8 cellular contexts compared by ENCODE assay signal in the genomic region with DNA sequence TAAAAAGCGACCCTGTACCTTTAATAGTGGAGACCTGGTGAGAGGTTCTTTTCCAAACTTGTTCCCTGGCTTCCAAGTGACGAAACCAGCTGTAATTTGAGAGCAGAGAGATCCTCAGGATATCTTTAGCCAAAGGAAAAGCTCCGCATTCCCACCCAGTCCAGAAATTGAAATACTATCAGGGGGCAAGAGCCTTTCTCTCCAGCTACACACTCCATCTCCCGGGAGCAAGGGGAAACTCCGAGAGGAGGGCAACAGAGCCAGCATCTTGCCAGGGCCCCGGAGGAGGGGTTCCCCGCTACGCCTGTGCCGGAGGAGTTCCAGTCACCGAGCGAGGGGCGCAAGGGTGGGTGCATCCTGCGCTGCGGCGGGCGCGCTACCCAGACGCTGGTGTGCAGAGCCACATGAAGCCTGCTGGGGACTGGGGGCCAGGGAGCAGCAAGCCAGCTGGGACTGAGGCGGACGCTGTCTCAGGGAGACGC. TPM values are rescaled to one million over a fixed set of nuclear protein-coding genes. Genes with fewer than 3 reads are reported as not detected.
DNase-seq lines count a peak whose midpoint lies in the region; ATAC-seq lines count a peak whose summit lies in the region.

Gene FIBIN (plus strand): TSS at position 148 of the 482 bp plus-strand sequence. CDS start 415 bp downstream, outside the sequence.

- ATAC-seq in left cardiac atrium = peak; percentile 61 to 72

- no peaks in the 10 kb centered on the region for H3K36me3 Mint-ChIP-seq in activated CD4-positive, alpha-beta memory T cell treated with anti-CD3 and anti-CD28 coated beads, Interleukin-2, amount 10 ng/mL, durations not matched to agents 7 days and 5 days (ENCODE audit: low read depth)

- POLR2A ChIA-PET in activated CD4-positive, alpha-beta memory T cell treated with anti-CD3 and anti-CD28 coated beads, Interleukin-2, amount 10 ng/mL, durations not matched to agents 7 days and 5 days (lab: Charles Lee) = no interaction called here

- DNase-seq in D341Med (ENCODE audit: low spot score) (peak; percentile 19), anterior cingulate cortex (lab: John Stamatoyannopoulos, UW) (peak in 35 of 58 donors; percentile 3 to 60 (median 19)), left cardiac atrium (peak; percentile 31), posterior vena cava (ENCODE audit: low spot score) (peak; percentile 78), middle frontal gyrus (ENCODE audit: extremely low spot score, low spot score) (no peak), DMS79 (lab: John Stamatoyannopoulos, UW) (no peak)
- DNase-seq in activated CD4-positive, alpha-beta memory T cell treated with anti-CD3 and anti-CD28 coated beads, Interleukin-2, amount 10 ng/mL, durations not matched to agents 7 days and 5 days = no peak
- DNase-seq in NK-92 treated with Interleukin-12 subunit alpha and Interleukin-12 subunit beta, amount 100 ng/mL, for 24 hours (lab: John Stamatoyannopoulos, UW) = no peak

- H3K9me3 Mint-ChIP-seq in activated CD4-positive, alpha-beta memory T cell treated with anti-CD3 and anti-CD28 coated beads, Interleukin-2, amount 10 ng/mL, durations not matched to agents 7 days and 5 days = no peaks in the 10 kb centered on the region

- H3K27me3 Mint-ChIP-seq in activated CD4-positive, alpha-beta memory T cell treated with anti-CD3 and anti-CD28 coated beads, Interleukin-2, amount 10 ng/mL, durations not matched to agents 7 days and 5 days = no peaks in the 10 kb centered on the region

- intact Hi-C loops in left cardiac atrium (cut with DNase I) (no loop called here), posterior vena cava (cut with DNase I) (loop anchor here in 1 of 2 donors (10.0 kb wide), 1 partner anchor 229 kb away; no protein-coding TSS in a partner anchor)

- CTCF ChIA-PET in activated CD4-positive, alpha-beta memory T cell treated with anti-CD3 and anti-CD28 coated beads, Interleukin-2, amount 10 ng/mL, durations not matched to agents 7 days and 5 days (lab: Charles Lee) = no interaction called here

- no peak within 1 kb of the TSS for H3K4me3 Mint-ChIP-seq in activated CD4-positive, alpha-beta memory T cell treated with anti-CD3 and anti-CD28 coated beads, Interleukin-2, amount 10 ng/mL, durations not matched to agents 7 days and 5 days

- H3K27ac Mint-ChIP-seq in activated CD4-positive, alpha-beta memory T cell treated with anti-CD3 and anti-CD28 coated beads, Interleukin-2, amount 10 ng/mL, durations not matched to agents 7 days and 5 days = no peak within 1 kb of the TSS

- no peaks in the 10 kb centered on the region for H3K4me1 Mint-ChIP-seq in activated CD4-positive, alpha-beta memory T cell treated with anti-CD3 and anti-CD28 coated beads, Interleukin-2, amount 10 ng/mL, durations not matched to agents 7 days and 5 days

RNA-seq across cellular contexts. Expression of gene FIBIN, which starts in this region (rescaled TPM):
- total RNA-seq in left cardiac atrium (10 to 100 TPM in 1 of 2 donors, 1 to 10 TPM in 1; 9.4 to 14.3 TPM), posterior vena cava (10 to 100 TPM; 24.5 to 32.8 TPM)
- not detected for total RNA-seq in activated CD4-positive, alpha-beta memory T cell treated with anti-CD3 and anti-CD28 coated beads, Interleukin-2, amount 10 ng/mL, durations not matched to agents 7 days and 5 days

Comparison
In these comparisons a context has a peak if more than half of its experiments do, and no peak if none do; other contexts are left out.
1. RNA of gene FIBIN (total RNA-seq): 24.5 to 32.8 TPM in posterior vena cava and 9.4 to 14.3 TPM in left cardiac atrium; not detected in activated CD4-positive, alpha-beta memory T cell treated with anti-CD3 and anti-CD28 coated beads, Interleukin-2, amount 10 ng/mL, durations not matched to agents 7 days and 5 days; every median in the first group is over 10 times any median in the second.
2. DNase-seq: peak in D341Med (single experiment), anterior cingulate cortex (35 of 58), left cardiac atrium (single experiment) and posterior vena cava (single experiment); none in middle frontal gyrus (single experiment), activated CD4-positive, alpha-beta memory T cell treated with anti-CD3 and anti-CD28 coated beads, Interleukin-2, amount 10 ng/mL, durations not matched to agents 7 days and 5 days (single experiment), NK-92 treated with Interleukin-12 subunit alpha and Interleukin-12 subunit beta, amount 100 ng/mL, for 24 hours (single experiment) and DMS79 (single experiment).